ENCODE assay signal across 8 cellular contexts in genomic region chr6:113855500-113856010, GRCh38. TPM values are rescaled to one million over a fixed set of nuclear protein-coding genes. Genes with fewer than 3 reads are reported as not detected.
DNase-seq lines count a peak whose midpoint lies in the region; FAIRE-seq and TF ChIP-seq lines count a peak whose summit lies in the region.

No MANE protein-coding gene starts in this region.

- TF ChIP-seq CTCF in GM10266 (IDR thresholded peaks at IDR 0.05; ENCODE audit: control insufficient read depth, insufficient read depth, low read depth, missing control alignments) (no peak), mammary epithelial cell (conservative IDR thresholded peaks at IDR 0.05 in 1 of 2, IDR thresholded peaks at IDR 0.05 in 1 of 2; ENCODE audit: extremely low read depth in 1 of 2, insufficient read depth in 1 of 2, low read depth in 1 of 2, low read length in 2 of 2) (no peak), suprapubic skin (IDR thresholded peaks at IDR 0.05) (no peak), chondrocyte (IDR thresholded peaks at IDR 0.05) (no peak), D721Med (IDR thresholded peaks at IDR 0.05; ENCODE audit: insufficient read depth, missing control alignments) (no peak)

- H3K4me3 Mint-ChIP-seq in chondrocyte (ENCODE audit: unreplicated experiment) = no peak overlapping the region

- peak overlapping the region; percentile 100 for H3K9ac ChIP-seq in mammary epithelial cell (ENCODE audit: insufficient read depth, low read length)

- no peaks in the 10 kb centered on the region for H3K36me3 ChIP-seq in mammary epithelial cell (ENCODE audit: insufficient read depth, low read length)
- no peaks in the 10 kb centered on the region for H3K36me3 ChIP-seq in suprapubic skin

- dilution Hi-C loops in mammary epithelial cell (cut with HindIII; ENCODE audit: low sequenced_read_pairs) = no loop called here

- no peak for FAIRE-seq in D721Med (lab: Jason Lieb, UNC)

- no peaks in the 10 kb centered on the region for H4K20me1 ChIP-seq in mammary epithelial cell (ENCODE audit: insufficient read depth, low read length)

- 10% methylated on average over 10 of the region's 17 CpGs for WGBS in mammary epithelial cell (ENCODE audit: low coverage, missing lambda C conversion rate)
- WGBS in suprapubic skin = 1% methylated on average over 17 of the region's 17 CpGs

- in situ Hi-C loops in mammary epithelial cell (cut with MboI; ENCODE audit: low sequenced_read_pairs in 2 of 2) = loop anchor here (5.0 to 25.0 kb wide), 4 partner anchors 158 to 743 kb away; no protein-coding TSS in a partner anchor

- peaks cover 16% of the 10 kb centered on the region for H3K4me1 ChIP-seq in mammary epithelial cell (ENCODE audit: insufficient read depth, low read length)
- peaks cover 27% of the 10 kb centered on the region for H3K4me1 ChIP-seq in suprapubic skin

- H3K27me3 ChIP-seq in mammary epithelial cell (ENCODE audit: insufficient read depth, low read length) (no peaks in the 10 kb centered on the region), layer of hippocampus (ENCODE audit: control insufficient read depth, insufficient read depth, low read length) (no peaks in the 10 kb centered on the region), suprapubic skin (no peaks in the 10 kb centered on the region)

- TF ChIP-seq POLR2A in suprapubic skin (IDR thresholded peaks at IDR 0.05) = no peak

- BruUV-seq in mammary epithelial cell (replicated peaks; lab: Mats Ljungman, UMichigan) = no TSS peak

- H2AFZ ChIP-seq in mammary epithelial cell (ENCODE audit: low read depth, low read length) = peak overlapping the region; percentile 88

- CTCF ChIA-PET in mammary epithelial cell (lab: Charles Lee; ENCODE audit: low non-redundant PET) = interaction anchor here (1.0 kb wide), 1 partner anchor 9 kb away, joined by 6 read pairs; no protein-coding TSS in a partner anchor

- H3K36me3 Mint-ChIP-seq in chondrocyte (ENCODE audit: low read depth) = peaks cover 10% of the 10 kb centered on the region

- peak overlapping the region; percentile 91 for H3K4me2 ChIP-seq in mammary epithelial cell (ENCODE audit: insufficient read depth, low read depth, low read length)

- H3K4me3 ChIP-seq in mammary epithelial cell (replicated peaks in 1 of 3; ENCODE audit: insufficient read depth in 1 of 3, low read depth in 2 of 3, low read length in 3 of 3) = peak overlapping the region; percentile 98 to 99 (median 99)
- H3K4me3 ChIP-seq in suprapubic skin = peak overlapping the region; percentile 75

- H3K9me3 Mint-ChIP-seq in chondrocyte (ENCODE audit: low read depth) = no peaks in the 10 kb centered on the region

- TF ChIP-seq EP300 in suprapubic skin (IDR thresholded peaks at IDR 0.05) = no peak

- peak overlapping the region; percentile 99 for H3K27ac ChIP-seq in mammary epithelial cell (ENCODE audit: insufficient read depth, low read depth, low read length)
- peak overlapping the region; percentile 71 for H3K27ac ChIP-seq in layer of hippocampus (ENCODE audit: low read depth, low read length)
- H3K27ac ChIP-seq in suprapubic skin = peak overlapping the region; percentile 92

- H3K4me1 Mint-ChIP-seq in chondrocyte (ENCODE audit: low read depth) = peaks cover 30% of the 10 kb centered on the region

- DNase-seq in GM10266 (ENCODE audit: extremely low spot score) (peak; percentile 44), NCI-H2029 (lab: John Stamatoyannopoulos, UW) (peak; percentile 27), mammary epithelial cell (peak; percentile 34), suprapubic skin (ENCODE audit: low spot score in 2 of 2) (peak in 1 of 2 donors; percentile 65), SIG-M5 treated with dmso at 0.1 percent for 504 hours (lab: John Stamatoyannopoulos, UW; ENCODE audit: unreplicated experiment) (no peak), chondrocyte (ENCODE audit: low spot score) (no peak), D721Med (ENCODE audit: insufficient read length, low spot score) (no peak)

- H3K9me3 ChIP-seq in mammary epithelial cell (replicated peaks; ENCODE audit: insufficient read depth, low read length) = no peaks in the 10 kb centered on the region
- H3K9me3 ChIP-seq in suprapubic skin = no peaks in the 10 kb centered on the region

- peaks cover 33% of the 10 kb centered on the region for H3K79me2 ChIP-seq in mammary epithelial cell (ENCODE audit: insufficient read depth, low read length)

- H3K27ac Mint-ChIP-seq in chondrocyte (ENCODE audit: unreplicated experiment) = no peak overlapping the region

- intact Hi-C loops in mammary epithelial cell (cut with micrococcal nuclease) = no loop called here

- H3K27me3 Mint-ChIP-seq in chondrocyte (ENCODE audit: low read depth) = no peaks in the 10 kb centered on the region

RNA-seq across cellular contexts. Expression of gene MARCKS, which starts 1.6 kb away (rescaled TPM):
- total RNA-seq in mammary epithelial cell (100 to 1,000 TPM in 1 of 2 donors, 10 to 100 TPM in 1; 65.4 to 171 TPM), suprapubic skin (10 to 100 TPM; 49.3 to 57.1 (median 54.6) TPM), chondrocyte (256 to 322 TPM (median 257 TPM) in 3 replicates)
- 16.0 TPM for polyA plus RNA-seq in mammary epithelial cell
- 17.5 TPM for polyA minus RNA-seq in mammary epithelial cell

Comparison
In these comparisons a context has a peak if more than half of its experiments do, and no peak if none do; other contexts are left out.
1. DNase-seq: peak in GM10266 (single experiment), NCI-H2029 (single experiment) and mammary epithelial cell (single experiment); none in SIG-M5 treated with dmso at 0.1 percent for 504 hours (single experiment), chondrocyte (single experiment) and D721Med (single experiment).
2. Peak in every context shown above with its lines, with median percentiles within 50 percentile points of each other: H3K27ac ChIP-seq.